ENCODE assay signal across 21 cellular contexts in the genomic region with DNA sequence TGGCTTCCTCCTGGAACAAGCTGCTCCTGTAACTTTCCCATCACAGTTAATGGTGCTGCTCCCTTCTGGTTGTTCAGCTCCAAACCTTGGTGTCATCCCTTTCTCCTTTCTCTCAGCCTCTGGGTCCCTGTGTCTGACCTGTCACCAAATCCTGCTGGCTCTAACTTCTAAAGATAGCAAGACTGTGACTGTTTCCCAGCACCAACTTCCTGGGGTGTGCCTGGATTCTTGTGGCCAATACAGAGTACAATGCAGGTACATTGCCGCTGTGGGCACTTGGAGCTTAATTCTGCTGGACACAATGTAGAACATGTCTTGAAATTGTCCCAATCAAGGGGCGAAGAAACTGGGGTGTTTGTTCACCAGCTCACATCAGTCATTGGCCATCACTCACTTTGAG.
"Had no signal": no experiment of that assay in that cellular context is flagged by ENCODE, and none has a peak within 500 bp of the region (broad histone marks: within the 10 kb centered on the region; RNA-seq: fewer than 3 reads in every experiment).

No MANE protein-coding gene starts in this region.

- H3K4me3 Mint-ChIP-seq: dendritic cell treated with granulocyte-macrophage colony-stimulating factor and Interleukin-4, amounts not matched to agents 40 ng/mL and 50 ng/mL, for 4 days; effector memory CD8-positive, alpha-beta T cell; endodermal cell; mesothelial cell of epicardium had no signal

- H3K4me1 ChIP-seq: colonic mucosa, esophagus muscularis mucosa, foreskin keratinocyte, gastroesophageal sphincter, heart left ventricle, left lung, lower lobe of right lung had no signal

- DNase-seq: colonic mucosa; cortex of kidney; effector CD8-positive, alpha-beta T cell; effector memory CD8-positive, alpha-beta T cell; endodermal cell; erythroblast; foreskin keratinocyte; heart left ventricle; hypothalamus; left cardiac atrium; left lung; left ventricle myocardium superior; lower lobe of right lung; mesenchymal stem cell; mucosa of descending colon had no signal

- H3K36me3 Mint-ChIP-seq: mesothelial cell of epicardium had no signal

- H3K4me1 Mint-ChIP-seq: mesothelial cell of epicardium had no signal

- H3K27me3 ChIP-seq: colonic mucosa, foreskin keratinocyte, hepatocyte had no signal

- H2AFZ ChIP-seq: hepatocyte had no signal

- H3K36me3 ChIP-seq: colonic mucosa, esophagus muscularis mucosa, gastroesophageal sphincter, heart left ventricle, left lung, lower lobe of right lung had no signal

- H3K9me3 Mint-ChIP-seq: dendritic cell treated with granulocyte-macrophage colony-stimulating factor and Interleukin-4, amounts not matched to agents 40 ng/mL and 50 ng/mL, for 4 days; effector memory CD8-positive, alpha-beta T cell; endodermal cell; mesothelial cell of epicardium had no signal

- H3K9me3 ChIP-seq: colonic mucosa, esophagus muscularis mucosa, gastroesophageal sphincter, heart left ventricle, left lung, lower lobe of right lung, mucosa of descending colon had no signal

- H3K79me2 ChIP-seq: hepatocyte had no signal

- H3K27ac Mint-ChIP-seq: dendritic cell treated with granulocyte-macrophage colony-stimulating factor and Interleukin-4, amounts not matched to agents 40 ng/mL and 50 ng/mL, for 4 days; effector memory CD8-positive, alpha-beta T cell; mesothelial cell of epicardium had no signal

- H3K4me2 ChIP-seq: hepatocyte had no signal

- H3K4me3 ChIP-seq: colonic mucosa, esophagus muscularis mucosa, gastroesophageal sphincter, heart left ventricle, hepatocyte, left lung, lower lobe of right lung, mucosa of descending colon had no signal

- H3K27ac ChIP-seq: colonic mucosa, epithelial cell of prostate, esophagus muscularis mucosa, foreskin keratinocyte, gastroesophageal sphincter, heart left ventricle, hepatocyte, left lung, lower lobe of right lung had no signal

- ATAC-seq: effector memory CD8-positive, alpha-beta T cell; foreskin keratinocyte; gastroesophageal sphincter; heart left ventricle; left cardiac atrium; left lung; left ventricle myocardium superior; lower lobe of right lung; mucosa of descending colon had no signal
